In the genomic region with DNA sequence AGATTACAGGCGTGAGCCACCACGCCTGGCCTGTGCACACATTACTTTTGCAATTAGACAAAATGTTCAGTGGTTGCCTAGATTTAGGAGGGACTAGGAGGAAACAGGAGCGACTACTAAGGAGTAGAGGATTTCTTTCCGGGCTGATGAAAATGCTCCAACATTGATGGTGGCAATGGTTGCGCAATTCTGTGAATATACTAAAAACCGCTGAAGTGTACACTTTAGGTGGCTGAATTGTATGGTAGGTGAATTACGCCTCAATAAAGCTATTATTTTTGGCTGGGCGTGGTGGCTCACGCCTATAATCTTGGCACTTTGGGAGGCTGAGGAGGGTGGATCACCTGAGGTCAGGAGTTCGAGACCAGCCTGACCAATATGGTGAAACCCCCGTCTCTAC, we compare ENCODE assay signal across 28 cellular contexts. TPM values are rescaled to one million over a fixed set of nuclear protein-coding genes. Genes with fewer than 3 reads are reported as not detected.
DNase-seq lines count a peak whose midpoint lies in the region; ATAC-seq, FAIRE-seq and TF ChIP-seq lines count a peak whose summit lies in the region.
"Had no signal": no experiment of that assay in that cellular context is flagged by ENCODE, and none has a peak within 500 bp of the region (broad histone marks: within the 10 kb centered on the region; RNA-seq: fewer than 3 reads in every experiment).

No MANE protein-coding gene starts in this region.

- no peak overlapping the region for H3K4me2 ChIP-seq in A549
- H3K4me2 ChIP-seq in IMR-90 (ENCODE audit: low read depth, low read length): no peak overlapping the region
- H3K4me2 ChIP-seq in H1 (ENCODE audit: insufficient read depth in 1 of 2, low read depth in 2 of 2, low read length in 2 of 2): no peak overlapping the region
- peak overlapping the region; percentile 96 for H3K4me2 ChIP-seq in osteoblast (ENCODE audit: insufficient read depth, low read length)
- H3K4me2 ChIP-seq: BLaER1 had no signal

- H4K91ac ChIP-seq in IMR-90 (ENCODE audit: insufficient read depth, low read depth, low read length) (no peak overlapping the region), H1 (replicated peaks; ENCODE audit: insufficient read length, low read length) (no peak overlapping the region)

- H2BK5ac ChIP-seq in IMR-90 (ENCODE audit: low read depth, low read length, poor library complexity, severe bottlenecking) (no peak overlapping the region), H1 (ENCODE audit: low read depth, low read length) (no peak overlapping the region)

- CTCF ChIA-PET in A549 (lab: Yijun Ruan, JAX) (interaction anchor here (0.9 to 2.1 kb wide), 7 partner anchors 9 to 170 kb away, joined by 3 to 8 read pairs (median 4); a partner anchor contains a TSS), IMR-90 (lab: Yijun Ruan, JAX) (no interaction called here), H1 (lab: Charles Lee; ENCODE audit: partially characterized antibody) (interaction anchor here (1.3 to 2.6 kb wide), 3 partner anchors 14 to 28 kb away, joined by 5 to 10 read pairs (median 6); no protein-coding TSS in a partner anchor)

- TF ChIP-seq RAD21 in A549 (conservative IDR thresholded peaks at IDR 0.05 in 1 of 2, IDR thresholded peaks at IDR 0.05 in 1 of 2) (no peak), IMR-90 (IDR thresholded peaks at IDR 0.05; ENCODE audit: low read length) (no peak), H1 (IDR thresholded peaks at IDR 0.05 in 1 of 2, conservative IDR thresholded peaks at IDR 0.05 in 1 of 2; ENCODE audit: low read depth in 2 of 2, low read length in 2 of 2) (no peak)

- dilution Hi-C loops in IMR-90 (cut with HindIII; ENCODE audit: low sequenced_read_pairs, unreplicated experiment): no loop called here

- H3K27me3 Mint-ChIP-seq in stimulated activated naive B cell treated with anti-CD40 and anti-IgM and Interleukin-4, amounts not matched to agents 10 μg/mL and 1 μg/mL and 100 μg/mL, for 72 hours: peaks cover 7 to 27% of the 10 kb centered on the region in 2 donors
- H3K27me3 Mint-ChIP-seq: activated CD8-positive, alpha-beta T cell treated with anti-CD3 and anti-CD28 coated beads for 36 hours; stimulated activated naive CD8-positive, alpha-beta T cell treated with anti-CD3 and anti-CD28 coated beads, Interleukin-15, Interleukin-2, amounts not matched to agents 100 ng/mL and 50 ng/mL, for 24 hours had no signal

- H2AK5ac ChIP-seq in IMR-90 (ENCODE audit: low read depth, low read length) (peak overlapping the region; percentile 7; the same call in 1 of the 2 replicates), H1 (ENCODE audit: low read depth, low read length) (no peak overlapping the region)

- BruUV-seq in IMR-90 (replicated peaks; lab: Mats Ljungman, UMichigan): no TSS peak

- no peak overlapping the region for H2BK12ac ChIP-seq in H1 (ENCODE audit: low read depth, low read length)

- intact Hi-C loops in IMR-90 (cut with micrococcal nuclease): loop anchor here (5.0 kb wide), 1 partner anchor 63 kb away; no protein-coding TSS in a partner anchor

- FAIRE-seq in A549 (lab: Jason Lieb, UNC) (no peak), H1 (lab: Jason Lieb, UNC) (no peak)

- in situ Hi-C loops in IMR-90 (cut with MboI; ENCODE audit: low sequenced_read_pairs): no loop called here

- H3K36me3 ChIP-seq in IMR-90 (ENCODE audit: control insufficient read depth, insufficient read depth, low read length) (peaks cover 32% of the 10 kb centered on the region), H1 (ENCODE audit: control insufficient read depth in 2 of 4, insufficient read depth in 4 of 4, low read length in 3 of 4) (no peaks in the 10 kb centered on the region), osteoblast (ENCODE audit: insufficient read depth, low read length) (peaks cover 39% of the 10 kb centered on the region)
- H3K36me3 ChIP-seq: BLaER1, cardiac muscle cell, gastrocnemius medialis, neutrophil had no signal

- H3K79me2 ChIP-seq in H1 (ENCODE audit: control insufficient read depth in 1 of 2, insufficient read depth in 2 of 2, low read length in 2 of 2) (peaks cover 0 to 55% of the 10 kb centered on the region in 2 experiments; a peak in 2 of 4 replicates), osteoblast (ENCODE audit: insufficient read depth, low read length) (peaks cover 88% of the 10 kb centered on the region)

- no peaks in the 10 kb centered on the region for H3K27me3 ChIP-seq in IMR-90 (ENCODE audit: control insufficient read depth, insufficient read depth, low read length)
- H3K27me3 ChIP-seq in H1 (replicated peaks in 1 of 4; ENCODE audit: control insufficient read depth in 3 of 4, extremely low read depth in 1 of 4, insufficient read depth in 3 of 4, low read length in 3 of 4): peaks cover 0 to 5% (median 2%) of the 10 kb centered on the region in 4 experiments; a peak in 3 of 7 replicates
- no peaks in the 10 kb centered on the region for H3K27me3 ChIP-seq in osteoblast (ENCODE audit: insufficient read depth, low read length)
- H3K27me3 ChIP-seq: BLaER1, cardiac muscle cell, gastrocnemius medialis, tibial nerve had no signal

- H4K5ac ChIP-seq in IMR-90 (ENCODE audit: low read depth, low read length): no peak overlapping the region
- H4K5ac ChIP-seq in H1 (ENCODE audit: insufficient read length, low read depth, low read length): no peak overlapping the region

- H3K4me1 Mint-ChIP-seq in stimulated activated naive B cell treated with anti-CD40 and anti-IgM and Interleukin-4, amounts not matched to agents 10 μg/mL and 1 μg/mL and 100 μg/mL, for 72 hours: peaks cover 9 to 19% of the 10 kb centered on the region in 2 donors

- H3K9me3 ChIP-seq in A549 (no peaks in the 10 kb centered on the region), IMR-90 (ENCODE audit: control insufficient read depth, insufficient read depth, low read length) (no peaks in the 10 kb centered on the region), H1 (ENCODE audit: insufficient read depth in 2 of 2, low read depth in 1 of 2, low read length in 1 of 2) (no peaks in the 10 kb centered on the region), osteoblast (ENCODE audit: low read depth, low read length) (no peaks in the 10 kb centered on the region)
- H3K9me3 ChIP-seq: BLaER1, gastrocnemius medialis, neutrophil, spleen, tibial nerve had no signal

- H3K4me3 ChIP-seq in A549 (no peak overlapping the region), IMR-90 (ENCODE audit: insufficient read depth, low read depth, low read length) (no peak overlapping the region), H1 (ENCODE audit: extremely low read depth in 1 of 4, insufficient read depth in 2 of 4, low read depth in 3 of 4, low read length in 4 of 4) (no peak overlapping the region), osteoblast (ENCODE audit: insufficient read depth, low read length) (peak overlapping the region; percentile 16)
- H3K4me3 ChIP-seq: BLaER1, cardiac muscle cell, gastrocnemius medialis, lung, spleen had no signal

- H4K20me1 ChIP-seq in IMR-90 (ENCODE audit: insufficient read depth, low read length) (peaks cover 63% of the 10 kb centered on the region), H1 (replicated peaks in 1 of 2; ENCODE audit: control insufficient read depth in 1 of 2, insufficient read depth in 2 of 2, low read length in 2 of 2) (peaks cover 2 to 16% of the 10 kb centered on the region in 2 experiments), osteoblast (ENCODE audit: insufficient read depth, low read length) (peaks cover 60% of the 10 kb centered on the region)

- H3K14ac ChIP-seq in IMR-90 (replicated peaks; ENCODE audit: low read depth, low read length) (no peak overlapping the region), H1 (ENCODE audit: insufficient read length) (no peak overlapping the region)

- H4K8ac ChIP-seq in IMR-90 (ENCODE audit: low read depth in 2 of 2, low read length in 2 of 2) (0 out of 4 replicates have a peak overlapping the region, but pooled peaks of 1 of the 2 experiments have one; percentile 3), H1 (ENCODE audit: extremely low read depth, insufficient read depth, low read length) (no peak overlapping the region; the same call in 1 of the 2 replicates)

- H3K23me2 ChIP-seq in H1 (ENCODE audit: low read depth, low read length): peaks cover 15% of the 10 kb centered on the region; the same call in 1 of the 2 replicates

- peaks cover 33% of the 10 kb centered on the region for H3K9me1 ChIP-seq in IMR-90 (ENCODE audit: insufficient read depth, low read length)

- no peak overlapping the region for H3K4me3 Mint-ChIP-seq in stimulated activated naive B cell treated with anti-CD40 and anti-IgM and Interleukin-4, amounts not matched to agents 10 μg/mL and 1 μg/mL and 100 μg/mL, for 72 hours
- H3K4me3 Mint-ChIP-seq: activated CD8-positive, alpha-beta T cell treated with anti-CD3 and anti-CD28 coated beads for 36 hours; stimulated activated naive CD8-positive, alpha-beta T cell treated with anti-CD3 and anti-CD28 coated beads, Interleukin-15, Interleukin-2, amounts not matched to agents 100 ng/mL and 50 ng/mL, for 24 hours had no signal

- no peak overlapping the region for H3K4ac ChIP-seq in IMR-90 (ENCODE audit: low read depth, low read length)
- H3K4ac ChIP-seq in H1 (replicated peaks; ENCODE audit: insufficient read length, low read depth, low read length): no peak overlapping the region

- no peak overlapping the region for H3K18ac ChIP-seq in IMR-90 (ENCODE audit: low read depth, low read length)
- no peak overlapping the region for H3K18ac ChIP-seq in H1 (ENCODE audit: extremely low read depth, low read length)

- no peak for ATAC-seq in A549
- no peak for ATAC-seq in IMR-90 (ENCODE audit: low read depth)
- no peak for ATAC-seq in HG02840 (IDR thresholded peaks at IDR 0.05; ENCODE audit: low FRiP score, unreplicated experiment)
- no peak for ATAC-seq in stimulated activated naive B cell treated with anti-CD40 and anti-IgM and Interleukin-4, amounts not matched to agents 10 μg/mL and 1 μg/mL and 100 μg/mL, for 72 hours (replicated peaks)
- ATAC-seq: activated CD8-positive, alpha-beta T cell treated with anti-CD3 and anti-CD28 coated beads for 36 hours; gastrocnemius medialis had no signal

- no peak overlapping the region for H2BK15ac ChIP-seq in IMR-90 (ENCODE audit: low read depth, low read length)
- H2BK15ac ChIP-seq in H1 (ENCODE audit: low read length): no peak overlapping the region

- H2BK120ac ChIP-seq in IMR-90 (ENCODE audit: low read depth, low read length) (no peak overlapping the region), H1 (replicated peaks; ENCODE audit: low read depth, low read length) (no peak overlapping the region)

- TF ChIP-seq CTCF in A549 (IDR thresholded peaks at IDR 0.05) (no peak), IMR-90 (conservative IDR thresholded peaks at IDR 0.05; ENCODE audit: low read depth, low read length) (no peak), H1 (IDR thresholded peaks at IDR 0.05; ENCODE audit: control extremely low read depth in 1 of 3, insufficient read depth in 1 of 3, low read depth in 1 of 3, low read length in 3 of 3) (no peak), osteoblast (IDR thresholded peaks at IDR 0.05; ENCODE audit: extremely low read depth, low read depth, low read length) (no peak)

- POLR2A ChIA-PET in A549 (lab: Yijun Ruan, JAX) (no interaction called here), IMR-90 (lab: Charles Lee; ENCODE audit: unreplicated experiment) (interaction anchor here (0.6 to 1.1 kb wide), 3 partner anchors 10 to 487 kb away, joined by 3 to 7 read pairs (median 4); no protein-coding TSS in a partner anchor), H1 (lab: Charles Lee; ENCODE audit: partially characterized antibody) (interaction anchor here (0.8 to 1.6 kb wide), 2 partner anchors 74 to 115 kb away, joined by 3 to 4 read pairs; no protein-coding TSS in a partner anchor)

- TF ChIP-seq EP300 in A549 (IDR thresholded peaks at IDR 0.05) (no peak), H1 (IDR thresholded peaks at IDR 0.05; ENCODE audit: borderline replicate concordance in 1 of 2, low read depth in 2 of 2, low read length in 2 of 2) (no peak)

- H3K9me3 Mint-ChIP-seq in stimulated activated naive B cell treated with anti-CD40 and anti-IgM and Interleukin-4, amounts not matched to agents 10 μg/mL and 1 μg/mL and 100 μg/mL, for 72 hours: no peaks in the 10 kb centered on the region
- H3K9me3 Mint-ChIP-seq: activated CD8-positive, alpha-beta T cell treated with anti-CD3 and anti-CD28 coated beads for 36 hours; stimulated activated naive CD8-positive, alpha-beta T cell treated with anti-CD3 and anti-CD28 coated beads, Interleukin-15, Interleukin-2, amounts not matched to agents 100 ng/mL and 50 ng/mL, for 24 hours had no signal

- H3K56ac ChIP-seq in IMR-90 (ENCODE audit: extremely low read depth, insufficient read depth, low read length): no peak overlapping the region
- H3K56ac ChIP-seq in H1 (replicated peaks; ENCODE audit: insufficient read length, low read depth, low read length): no peak overlapping the region

- WGBS in A549 (ENCODE audit: missing lambda C conversion rate): 92% methylated on average over 11 of the region's 11 CpGs
- WGBS in IMR-90 (ENCODE audit: extremely low coverage in 2 of 2, insufficient read length in 1 of 2), 2 experiments: 97% methylated on average over 6 of the region's 11 CpGs; no CpG with 5 or more reads in 1 of the 2 experiments
- 94% methylated on average over 11 of the region's 11 CpGs; no CpG with 5 or more reads in 1 of the 2 experiments for WGBS in H1 (ENCODE audit: extremely low coverage in 1 of 2, insufficient coverage in 1 of 2, insufficient read length in 1 of 2, insufficient replicate concordance in 2 of 2, low coverage in 1 of 2, low lambda C conversion rate in 2 of 2, missing lambda C conversion rate in 1 of 2), 2 experiments

- H3K27ac Mint-ChIP-seq in stimulated activated naive B cell treated with anti-CD40 and anti-IgM and Interleukin-4, amounts not matched to agents 10 μg/mL and 1 μg/mL and 100 μg/mL, for 72 hours: no peak overlapping the region
- H3K27ac Mint-ChIP-seq: activated CD8-positive, alpha-beta T cell treated with anti-CD3 and anti-CD28 coated beads for 36 hours; stimulated activated naive CD8-positive, alpha-beta T cell treated with anti-CD3 and anti-CD28 coated beads, Interleukin-15, Interleukin-2, amounts not matched to agents 100 ng/mL and 50 ng/mL, for 24 hours had no signal

- no peak overlapping the region for H2BK20ac ChIP-seq in IMR-90 (ENCODE audit: low read depth, low read length)
- H2BK20ac ChIP-seq in H1 (ENCODE audit: low read length): no peak overlapping the region

- peak overlapping the region; percentile 70; the same call in 1 of the 2 replicates for H3K23ac ChIP-seq in IMR-90 (ENCODE audit: low read depth, low read length)
- H3K23ac ChIP-seq in H1 (ENCODE audit: insufficient read length): no peak overlapping the region

- no peak overlapping the region for H2AFZ ChIP-seq in IMR-90 (replicated peaks; ENCODE audit: low read length, poor library complexity)
- H2AFZ ChIP-seq in H1 (ENCODE audit: low read length): no peak overlapping the region
- no peak overlapping the region for H2AFZ ChIP-seq in osteoblast (ENCODE audit: low read length)

- H3K27ac ChIP-seq in A549 (peak overlapping the region in 1 of 2 experiments; percentile 92; a peak in 4 of 6 replicates), IMR-90 (ENCODE audit: insufficient read depth, low read length) (peak overlapping the region; percentile 6; the same call in 1 of the 2 replicates), H1 (ENCODE audit: low read depth, low read length) (no peak overlapping the region), osteoblast (ENCODE audit: low read depth, low read length) (peak overlapping the region; percentile 85)
- H3K27ac ChIP-seq: BLaER1, cardiac muscle cell, neutrophil had no signal

- peaks cover 72% of the 10 kb centered on the region for H3K4me1 ChIP-seq in A549
- H3K4me1 ChIP-seq in IMR-90 (ENCODE audit: control insufficient read depth, insufficient read depth, low read length): peaks cover 39% of the 10 kb centered on the region
- peaks cover 5 to 23% (median 21%) of the 10 kb centered on the region in 4 experiments for H3K4me1 ChIP-seq in H1 (replicated peaks in 1 of 4; ENCODE audit: control insufficient read depth in 3 of 4, insufficient read depth in 4 of 4, low read length in 3 of 4)
- peaks cover 70% of the 10 kb centered on the region for H3K4me1 ChIP-seq in osteoblast (ENCODE audit: insufficient read depth, low read length)

- no peaks in the 10 kb centered on the region for H3K36me3 Mint-ChIP-seq in stimulated activated naive B cell treated with anti-CD40 and anti-IgM and Interleukin-4, amounts not matched to agents 10 μg/mL and 1 μg/mL and 100 μg/mL, for 72 hours

- TF ChIP-seq POLR2A in A549 (IDR thresholded peaks at IDR 0.05; ENCODE audit: low read length) (no peak), IMR-90 (IDR thresholded peaks at IDR 0.05; ENCODE audit: low read depth, low read length) (no peak), H1 (IDR thresholded peaks at IDR 0.05; ENCODE audit: control extremely low read depth in 1 of 2, low read depth in 2 of 2, low read length in 2 of 2) (no peak)

- DNase-seq in A549 (ENCODE audit: low read depth in 1 of 2, low spot score in 1 of 2): no peak
- DNase-seq in IMR-90: no peak
- DNase-seq in H1 (ENCODE audit: low read depth in 1 of 2, low spot score in 2 of 2): no peak
- DNase-seq in osteoblast (ENCODE audit: insufficient read length, low spot score, missing footprints): no peak
- DNase-seq in stimulated activated naive B cell treated with anti-CD40 and anti-IgM and Interleukin-4, amounts not matched to agents 10 μg/mL and 1 μg/mL and 100 μg/mL, for 72 hours: no peak
- no peak for DNase-seq in stimulated activated naive CD4-positive, alpha-beta T cell (lab: John Stamatoyannopoulos, UW)
- no peak for DNase-seq in kidney glomerular epithelial cell (lab: John Stamatoyannopoulos, UW)
- DNase-seq: ACHN; activated CD4-positive, CD25-positive, alpha-beta regulatory T cell treated with anti-CD3 and anti-CD28 coated beads, Interleukin-2, amount 50 U/mL, for 72 hours; activated CD8-positive, alpha-beta T cell treated with anti-CD3 and anti-CD28 coated beads for 36 hours; activated T-cell treated with anti-CD3 and anti-CD28 coated beads, Interleukin-2, amount 50 U/mL, for 1 hour; amniotic stem cell; DMS 273 treated with DMSO at 0.1 percent for 48 hours; gastrocnemius medialis; hypothalamus; NCI-H146; NCI-H526 treated with DMSO at 0.1 percent for 48 hours; Right ventricle myocardium superior; spleen; stimulated activated CD4-positive, alpha-beta T cell treated with anti-CD3 and anti-CD28 coated beads, Interleukin-4, amount 100 ng/mL, for 1 hour; SW 1271 had no signal

- no peak overlapping the region for H3K9ac ChIP-seq in IMR-90 (ENCODE audit: low read depth, low read length)
- no peak overlapping the region for H3K9ac ChIP-seq in H1 (replicated peaks in 1 of 4; ENCODE audit: extremely low read depth in 1 of 4, low read depth in 3 of 4, low read length in 3 of 4)
- H3K9ac ChIP-seq: BLaER1 had no signal

- no peak overlapping the region for H2AK9ac ChIP-seq in IMR-90 (replicated peaks; ENCODE audit: low read depth, low read length, poor library complexity)

- peaks cover 3 to 39% of the 10 kb centered on the region in 2 experiments for H3K79me1 ChIP-seq in IMR-90 (ENCODE audit: low read depth in 1 of 2, low read length in 2 of 2)
- peaks cover 18% of the 10 kb centered on the region for H3K79me1 ChIP-seq in H1 (ENCODE audit: low read depth, low read length)

RNA-seq across cellular contexts. Expression of a gene that starts 46.8 kb away (rescaled TPM):
- polyA plus RNA-seq in A549 (2011; rRNA removed): 13.3 and 20.4 TPM in 2 replicates
- polyA plus RNA-seq in A549 (2012; cell fraction: cytosol; rRNA removed): 12.7 and 14.5 TPM in 2 replicates
- polyA plus RNA-seq in A549 (2012; cell fraction: nucleus; rRNA removed): 16.5 and 22.0 TPM in 2 replicates
- polyA plus RNA-seq in A549 (2017; fragmentation: RNase III; extraction: RNeasy Plus Mini Kit Qiagen cat#74134 plus additional on column Dnase treatment): 16.1 to 22.6 TPM (median 19.8 TPM) in 3 replicates
- 22.3 and 22.9 TPM in 2 replicates for polyA minus RNA-seq in A549 (2011; rRNA and poly(A)+ RNA removed)
- total RNA-seq in IMR-90 (2012; rRNA removed): 15.8 and 18.9 TPM in 2 replicates
- 21.7 and 22.6 TPM in 2 replicates for polyA plus RNA-seq in IMR-90 (2012; rRNA removed)
- polyA plus RNA-seq in IMR-90 (2012; cell fraction: cytosol; rRNA removed): 17.5 and 24.5 TPM in 2 replicates
- polyA plus RNA-seq in IMR-90 (2012; cell fraction: nucleus; rRNA removed; ENCODE audit: low replicate concordance): 26.3 and 44.5 TPM in 2 replicates
- total RNA-seq in H1 (2021; fragmentation: NEBNext Ultra II Directional; extraction: Animal tissue kit (Norgen Biotek cat#: 25700)): 60.9 and 61.9 TPM in 2 replicates
- 11.5 and 19.4 TPM in 2 replicates for polyA plus RNA-seq in H1 (2011; rRNA removed)
- polyA plus RNA-seq in H1 (2011; cell fraction: cytosol; rRNA removed): 13.9 TPM
- 31.3 TPM for polyA plus RNA-seq in H1 (2011; cell fraction: nucleus; rRNA removed)
- 23.3 to 29.4 TPM (median 26.6 TPM) in 4 replicates for polyA plus RNA-seq in H1 (2012, experiment 1 of 2)
- polyA plus RNA-seq in H1 (2012, experiment 2 of 2): 17.5 TPM
- polyA plus RNA-seq in H1 (2013, experiment 1 of 2): 37.3 TPM
- 37.1 TPM for polyA plus RNA-seq in H1 (2013, experiment 2 of 2)
- 21.8 and 25.2 TPM in 2 replicates for polyA minus RNA-seq in H1 (2011; rRNA and poly(A)+ RNA removed)
- 14.8 TPM for polyA minus RNA-seq in H1 (2011; cell fraction: cytosol; rRNA and poly(A)+ RNA removed)
- polyA minus RNA-seq in H1 (2011; cell fraction: nucleus; rRNA and poly(A)+ RNA removed): 18.2 TPM
- 19.9 and 23.0 TPM in 2 replicates for total RNA-seq in osteoblast
